ENCODE assay signal across 32 cellular contexts in genomic region chr1:168821434-168821833, GRCh38.
DNase-seq lines count a peak whose midpoint lies in the region; ATAC-seq, FAIRE-seq and TF ChIP-seq lines count a peak whose summit lies in the region.
"Had no signal": no experiment of that assay in that cellular context is flagged by ENCODE, and none has a peak within 500 bp of the region (broad histone marks: within the 10 kb centered on the region; RNA-seq: fewer than 3 reads in every experiment).

No MANE protein-coding gene starts in this region.

- TF ChIP-seq CTCF in D721Med (IDR thresholded peaks at IDR 0.05; ENCODE audit: insufficient read depth, missing control alignments) (no peak), nephron progenitor cell (IDR thresholded peaks at IDR 0.05) (no peak)
- TF ChIP-seq CTCF in CD4-positive, alpha-beta T cell (IDR thresholded peaks at IDR 0.05), result no peak

- POLR2A ChIA-PET in CD4-positive, alpha-beta T cell (lab: Charles Lee), result no interaction called here

- H3K4me1 Mint-ChIP-seq in activated T-cell treated with anti-CD3 and anti-CD28 coated beads, Interleukin-2, amount 50 U/mL, for 4 hours (ENCODE audit: low read depth), result peaks cover 9% of the 10 kb centered on the region
- no peaks in the 10 kb centered on the region for H3K4me1 Mint-ChIP-seq in nephron progenitor cell
- no peaks in the 10 kb centered on the region for H3K4me1 Mint-ChIP-seq in CD4-positive, alpha-beta T cell (ENCODE audit: low read depth)
- H3K4me1 Mint-ChIP-seq: brain, CD14-positive monocyte, WTC11 had no signal

- H3K27ac Mint-ChIP-seq in nephron progenitor cell, result peak overlapping the region; percentile 8
- no peak overlapping the region for H3K27ac Mint-ChIP-seq in CD4-positive, alpha-beta T cell
- H3K27ac Mint-ChIP-seq: brain; CD14-positive monocyte; dendritic cell treated with granulocyte-macrophage colony-stimulating factor and Interleukin-4, amounts not matched to agents 40 ng/mL and 50 ng/mL, for 4 days; WTC11 had no signal

- H3K27me3 ChIP-seq in CD4-positive, alpha-beta T cell (ENCODE audit: control insufficient read depth, insufficient read depth, low read length), result no peaks in the 10 kb centered on the region
- H3K27me3 ChIP-seq: esophagus muscularis mucosa, heart right ventricle, thyroid gland, uterus had no signal

- no peak overlapping the region for H3K27ac ChIP-seq in CD4-positive, alpha-beta T cell (ENCODE audit: low read depth, low read length)
- H3K27ac ChIP-seq: esophagus muscularis mucosa, GM23248, heart right ventricle, psoas muscle, thyroid gland, uterus had no signal

- FAIRE-seq in D721Med (lab: Jason Lieb, UNC), result peak; percentile 87
- FAIRE-seq: A204.1, G401.6, kidney had no signal

- H3K9me3 ChIP-seq in CD4-positive, alpha-beta T cell (ENCODE audit: control insufficient read depth, low read length), result no peaks in the 10 kb centered on the region
- H3K9me3 ChIP-seq: esophagus muscularis mucosa, heart right ventricle, psoas muscle, SK-N-SH, thyroid gland, uterus had no signal

- CTCF ChIA-PET in CD4-positive, alpha-beta T cell (lab: Charles Lee), result no interaction called here

- peak; percentile 41 for DNase-seq in activated CD4-positive, alpha-beta T cell treated with anti-CD3 and anti-CD28 coated beads for 48 hours
- DNase-seq in activated CD4-positive, alpha-beta T cell treated with anti-CD3 and anti-CD28 coated beads, Interleukin-2, amount 50 U/mL, for 1 hour, result no peak
- DNase-seq in D721Med (ENCODE audit: insufficient read length, low spot score), result no peak
- no peak for DNase-seq in activated T-cell treated with anti-CD3 and anti-CD28 coated beads, Interleukin-2, amount 50 U/mL, for 4 hours
- DNase-seq in nephron progenitor cell, result no peak
- no peak for DNase-seq in CD4-positive, alpha-beta T cell
- DNase-seq in H4 (ENCODE audit: low spot score), result no peak
- DNase-seq in NCI-H187 (lab: John Stamatoyannopoulos, UW), result no peak
- DNase-seq: activated effector memory CD4-positive, alpha-beta T cell treated with anti-CD3 and anti-CD28 coated beads, Interleukin-2, amount 50 U/mL, for 16 hours; amniotic stem cell; DMS79; foreskin fibroblast; GM23248; heart right ventricle; kidney; MM.1S; NCI-H1105 treated with DMSO at 0.1 percent for 48 hours; NCI-H1930; NCI-H524; PC-3; psoas muscle; SK-N-SH; thyroid gland; uterus had no signal

- H3K36me3 Mint-ChIP-seq in activated T-cell treated with anti-CD3 and anti-CD28 coated beads, Interleukin-2, amount 50 U/mL, for 4 hours (ENCODE audit: insufficient read depth), result no peaks in the 10 kb centered on the region
- H3K36me3 Mint-ChIP-seq in nephron progenitor cell (ENCODE audit: low read depth), result no peaks in the 10 kb centered on the region
- H3K36me3 Mint-ChIP-seq in CD4-positive, alpha-beta T cell (ENCODE audit: low read depth), result no peaks in the 10 kb centered on the region
- H3K36me3 Mint-ChIP-seq: brain, CD14-positive monocyte, WTC11 had no signal

- peak overlapping the region; percentile 11 for H3K4me3 Mint-ChIP-seq in activated T-cell treated with anti-CD3 and anti-CD28 coated beads, Interleukin-2, amount 50 U/mL, for 4 hours
- no peak overlapping the region for H3K4me3 Mint-ChIP-seq in nephron progenitor cell
- H3K4me3 Mint-ChIP-seq in CD4-positive, alpha-beta T cell, result no peak overlapping the region
- H3K4me3 Mint-ChIP-seq: brain; CD14-positive monocyte; dendritic cell treated with granulocyte-macrophage colony-stimulating factor and Interleukin-4, amounts not matched to agents 40 ng/mL and 50 ng/mL, for 4 days; WTC11 had no signal

- H3K27me3 Mint-ChIP-seq in activated T-cell treated with anti-CD3 and anti-CD28 coated beads, Interleukin-2, amount 50 U/mL, for 4 hours (ENCODE audit: low read depth), result peaks cover 4% of the 10 kb centered on the region
- no peaks in the 10 kb centered on the region for H3K27me3 Mint-ChIP-seq in nephron progenitor cell (ENCODE audit: low read depth, poor library complexity)
- H3K27me3 Mint-ChIP-seq in CD4-positive, alpha-beta T cell, result peaks cover 9% of the 10 kb centered on the region
- H3K27me3 Mint-ChIP-seq: dendritic cell treated with granulocyte-macrophage colony-stimulating factor and Interleukin-4, amounts not matched to agents 40 ng/mL and 50 ng/mL, for 4 days had no signal

- H3K9me3 Mint-ChIP-seq in activated T-cell treated with anti-CD3 and anti-CD28 coated beads, Interleukin-2, amount 50 U/mL, for 4 hours, result peaks cover 4% of the 10 kb centered on the region
- peaks cover 4% of the 10 kb centered on the region for H3K9me3 Mint-ChIP-seq in nephron progenitor cell
- H3K9me3 Mint-ChIP-seq in CD4-positive, alpha-beta T cell, result no peaks in the 10 kb centered on the region

- intact Hi-C loops in CD4-positive, alpha-beta T cell (cut with DNase I, micrococcal nuclease), result no loop called here

- peak; percentile 37 to 61 for ATAC-seq in activated T-cell treated with anti-CD3 and anti-CD28 coated beads, Interleukin-2, amount 50 U/mL, for 4 hours
- no peak for ATAC-seq in CD4-positive, alpha-beta T cell (ENCODE audit: poor library complexity)
- ATAC-seq: heart right ventricle, PC-3, psoas muscle, sciatic nerve, WTC11 had no signal
